8 cellular contexts compared by ENCODE assay signal in the genomic region with DNA sequence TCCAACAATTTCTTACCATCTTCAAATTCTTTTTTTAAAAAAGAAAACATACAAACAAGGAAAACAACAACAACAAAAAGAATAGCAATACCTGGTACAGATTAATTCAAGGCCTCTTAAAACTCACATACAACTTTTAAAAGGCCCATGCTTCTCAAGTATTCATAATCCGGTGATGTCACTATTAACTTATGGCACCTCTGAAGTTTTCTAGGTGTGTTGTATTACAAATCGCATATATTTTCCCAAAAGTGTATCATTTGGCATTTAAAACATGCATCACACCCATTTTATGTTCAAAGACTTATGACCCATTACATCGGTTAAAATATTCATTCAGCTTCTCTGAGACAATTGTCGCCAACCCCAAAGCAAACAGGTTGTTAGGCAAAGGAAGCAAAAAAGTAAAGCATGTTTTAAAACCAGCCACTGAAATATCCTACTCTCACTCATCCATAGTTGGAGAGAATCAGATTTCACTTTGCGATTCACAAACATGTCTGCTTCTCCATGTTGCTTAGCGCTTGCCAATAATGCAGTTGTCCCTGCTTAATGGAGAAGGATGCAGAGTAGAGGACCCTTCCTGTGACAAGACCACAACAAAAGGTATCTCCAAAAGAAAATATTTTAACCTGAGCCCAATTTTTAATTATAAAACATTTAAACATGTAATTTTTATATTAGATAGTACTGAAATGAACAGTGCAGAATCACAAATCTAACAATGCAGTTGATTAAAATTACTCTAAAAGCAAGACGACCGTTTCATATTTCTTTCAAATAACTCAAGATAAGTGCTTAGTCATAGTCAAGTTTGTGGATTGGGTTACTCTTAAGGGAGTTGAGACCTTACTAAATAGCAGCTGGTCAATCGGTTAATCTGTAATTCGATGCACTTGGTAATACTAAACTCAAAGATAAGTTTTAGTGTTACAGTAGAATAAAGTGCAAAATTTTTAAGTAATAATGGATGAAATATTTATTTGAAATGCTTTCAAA. TPM values are rescaled to one million over a fixed set of nuclear protein-coding genes. Genes with fewer than 3 reads are reported as not detected.
A peak's percentile ranks its signal among the peaks of the same experiment; 100 is the strongest.
DNase-seq lines count a peak whose midpoint lies in the region; ATAC-seq lines count a peak whose summit lies in the region.

No MANE protein-coding gene starts in this region.

- peak overlapping the region; percentile 96 for H3K27ac Mint-ChIP-seq in activated T-cell treated with anti-CD3 and anti-CD28 coated beads, Interleukin-2, amount 50 U/mL, for 72 hours
- peak overlapping the region in 9 of 10 donors; percentile 52 to 99 (median 98) for H3K27ac Mint-ChIP-seq in naive thymus-derived CD8-positive, alpha-beta T cell

- H3K27me3 Mint-ChIP-seq in activated T-cell treated with anti-CD3 and anti-CD28 coated beads, Interleukin-2, amount 50 U/mL, for 72 hours (ENCODE audit: low read depth) = no peaks in the 10 kb centered on the region
- H3K27me3 Mint-ChIP-seq in naive thymus-derived CD8-positive, alpha-beta T cell = no peaks in the 10 kb centered on the region

- POLR2A ChIA-PET in naive thymus-derived CD8-positive, alpha-beta T cell (lab: Charles Lee) = interaction anchor here (0.8 to 4.3 kb wide), 20 partner anchors 11 to 1806 kb away, joined by 3 to 73 read pairs (median 10); a partner anchor contains a TSS

- no peaks in the 10 kb centered on the region for H3K9me3 Mint-ChIP-seq in activated T-cell treated with anti-CD3 and anti-CD28 coated beads, Interleukin-2, amount 50 U/mL, for 72 hours
- no peaks in the 10 kb centered on the region for H3K9me3 Mint-ChIP-seq in naive thymus-derived CD8-positive, alpha-beta T cell

- H3K4me1 Mint-ChIP-seq in activated T-cell treated with anti-CD3 and anti-CD28 coated beads, Interleukin-2, amount 50 U/mL, for 72 hours (ENCODE audit: low read depth) = peaks cover 37% of the 10 kb centered on the region
- H3K4me1 Mint-ChIP-seq in naive thymus-derived CD8-positive, alpha-beta T cell = peaks cover 22 to 54% (median 42%) of the 10 kb centered on the region in 4 donors

- DNase-seq in activated T-cell treated with anti-CD3 and anti-CD28 coated beads, Interleukin-2, amount 50 U/mL, for 72 hours = peak in 1 of 2 donors; percentile 13
- DNase-seq in activated T-cell treated with anti-CD3 and anti-CD28 coated beads for 4 hours = no peak
- DNase-seq in OCI-M1 (lab: John Stamatoyannopoulos, UW) = peak; percentile 63
- peak; percentile 20 to 45 for DNase-seq in dermis microvascular lymphatic vessel endothelial cell (ENCODE audit: low read depth in 2 of 2)
- no peak for DNase-seq in naive thymus-derived CD8-positive, alpha-beta T cell
- no peak for DNase-seq in pons (ENCODE audit: low spot score)

- peak overlapping the region; percentile 93 to 94 for H3K4me3 Mint-ChIP-seq in activated T-cell treated with anti-CD3 and anti-CD28 coated beads, Interleukin-2, amount 50 U/mL, for 72 hours
- H3K4me3 Mint-ChIP-seq in naive thymus-derived CD8-positive, alpha-beta T cell = peak overlapping the region; percentile 93 to 99 (median 96)

- peaks cover 14 to 35% of the 10 kb centered on the region in 2 donors for H3K36me3 Mint-ChIP-seq in activated T-cell treated with anti-CD3 and anti-CD28 coated beads, Interleukin-2, amount 50 U/mL, for 72 hours (ENCODE audit: insufficient read depth in 2 of 2)
- H3K36me3 Mint-ChIP-seq in naive thymus-derived CD8-positive, alpha-beta T cell = peaks cover 0 to 41% (median 14%) of the 10 kb centered on the region in 3 donors

- no peak for ATAC-seq in activated T-cell treated with anti-CD3 and anti-CD28 coated beads, Interleukin-2, amount 50 U/mL, for 72 hours (replicated peaks in 1 of 2)
- no peak for ATAC-seq in naive thymus-derived CD8-positive, alpha-beta T cell
- ATAC-seq in HG03108 (IDR thresholded peaks at IDR 0.05; ENCODE audit: unreplicated experiment) (no peak), HG03442 (IDR thresholded peaks at IDR 0.05; ENCODE audit: unreplicated experiment) (no peak)

RNA-seq across cellular contexts. Expression of a gene that starts 1.6 kb away (rescaled TPM):
- total RNA-seq in activated T-cell treated with anti-CD3 and anti-CD28 coated beads, Interleukin-2, amount 50 U/mL, for 72 hours = 100 to 1,000 TPM; 201 to 238 TPM
- 134 and 173 TPM in 2 replicates for total RNA-seq in dermis microvascular lymphatic vessel endothelial cell
- 100 to 1,000 TPM; 250 to 262 TPM for total RNA-seq in naive thymus-derived CD8-positive, alpha-beta T cell
- 1,000 to 10,000 TPM; 1,138 to 1,312 (median 1,209) TPM for polyA plus RNA-seq in naive thymus-derived CD8-positive, alpha-beta T cell

RNA-seq across cellular contexts. Expression of a gene that starts 50.7 kb away (rescaled TPM):
- total RNA-seq in activated T-cell treated with anti-CD3 and anti-CD28 coated beads, Interleukin-2, amount 50 U/mL, for 72 hours = 100 to 1,000 TPM; 158 to 176 TPM
- total RNA-seq in dermis microvascular lymphatic vessel endothelial cell = 43.5 and 49.6 TPM in 2 replicates
- total RNA-seq in naive thymus-derived CD8-positive, alpha-beta T cell = 100 to 1,000 TPM; 100 to 107 TPM
- polyA plus RNA-seq in naive thymus-derived CD8-positive, alpha-beta T cell = 100 to 1,000 TPM; 185 to 192 (median 191) TPM

Comparison
In these comparisons a context has a peak if more than half of its experiments do, and no peak if none do; other contexts are left out.
1. DNase-seq: peak in OCI-M1 (single experiment) and dermis microvascular lymphatic vessel endothelial cell (2 of 2); none in activated T-cell treated with anti-CD3 and anti-CD28 coated beads for 4 hours (single experiment), naive thymus-derived CD8-positive, alpha-beta T cell (0 of 10) and pons (single experiment).